In the genomic region with DNA sequence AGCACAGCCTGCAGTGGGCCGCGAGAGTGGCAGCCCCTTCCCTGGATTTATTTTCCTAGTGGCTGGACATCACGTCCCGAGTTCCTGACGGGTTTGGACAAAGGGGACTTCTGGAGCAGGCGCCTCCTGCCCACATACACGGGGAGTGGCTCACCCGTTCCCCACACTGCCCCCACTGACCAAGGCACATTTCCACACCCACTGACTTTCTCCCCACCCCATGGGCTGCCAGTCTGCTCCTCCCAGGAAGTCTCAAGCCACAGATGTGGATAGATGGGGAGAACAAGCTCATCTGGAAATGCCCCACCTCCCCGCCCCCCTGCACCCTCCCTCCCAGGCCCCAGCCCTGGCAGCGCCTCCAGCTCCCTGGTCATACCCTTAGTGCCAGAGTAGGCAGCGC, we compare ENCODE assay signal across 21 cellular contexts. TPM values are rescaled to one million over a fixed set of nuclear protein-coding genes. Genes with fewer than 3 reads are reported as not detected.
DNase-seq lines count a peak whose midpoint lies in the region; FAIRE-seq and TF ChIP-seq lines count a peak whose summit lies in the region.
"Had no signal": no experiment of that assay in that cellular context is flagged by ENCODE, and none has a peak within 500 bp of the region (broad histone marks: within the 10 kb centered on the region; RNA-seq: fewer than 3 reads in every experiment).

No MANE protein-coding gene starts in this region.

- TF ChIP-seq CTCF in breast epithelium (IDR thresholded peaks at IDR 0.05) (peak in 1 of 3 donors; percentile 12), mammary epithelial cell (conservative IDR thresholded peaks at IDR 0.05 in 1 of 2, IDR thresholded peaks at IDR 0.05 in 1 of 2; ENCODE audit: extremely low read depth in 1 of 2, insufficient read depth in 1 of 2, low read depth in 1 of 2, low read length in 2 of 2) (no peak), stomach (IDR thresholded peaks at IDR 0.05) (no peak), tibial artery (IDR thresholded peaks at IDR 0.05) (no peak)

- H4K20me1 ChIP-seq in mammary epithelial cell (ENCODE audit: insufficient read depth, low read length), result no peaks in the 10 kb centered on the region

- H3K27ac ChIP-seq in breast epithelium (peak overlapping the region; percentile 81 to 91), mammary epithelial cell (ENCODE audit: insufficient read depth, low read depth, low read length) (no peak overlapping the region), stomach (peak overlapping the region in 3 of 5 donors; percentile 20 to 54 (median 28)), tibial artery (no peak overlapping the region)
- H3K27ac ChIP-seq: 22Rv1 had no signal

- no peak overlapping the region for H3K4me3 ChIP-seq in breast epithelium
- H3K4me3 ChIP-seq in mammary epithelial cell (replicated peaks in 1 of 3; ENCODE audit: insufficient read depth in 1 of 3, low read depth in 2 of 3, low read length in 3 of 3), result no peak overlapping the region
- no peak overlapping the region for H3K4me3 ChIP-seq in stomach
- no peak overlapping the region for H3K4me3 ChIP-seq in tibial artery

- BruUV-seq in mammary epithelial cell (replicated peaks; lab: Mats Ljungman, UMichigan), result no TSS peak

- in situ Hi-C loops in mammary epithelial cell (cut with MboI; ENCODE audit: low sequenced_read_pairs in 2 of 2), result no loop called here

- DNase-seq in breast epithelium (ENCODE audit: low spot score in 2 of 2) (peak in 1 of 2 donors; percentile 83), mammary epithelial cell (no peak), EL (peak; percentile 18), left kidney (ENCODE audit: low read depth, low spot score) (peak; percentile 22), stomach (no peak), GM19239 (ENCODE audit: insufficient read length, low spot score) (no peak), tibial artery (no peak), C1 segment of cervical spinal cord (lab: John Stamatoyannopoulos, UW) (no peak)
- DNase-seq: CD8-positive, alpha-beta T cell; COR-L47; DMS 273 treated with DMSO at 0.1 percent for 48 hours; DMS53; DND-41; GDM1; H9; KBM-7 had no signal

- peaks cover 0 to 10% of the 10 kb centered on the region in 2 donors for H3K4me1 ChIP-seq in breast epithelium
- H3K4me1 ChIP-seq in mammary epithelial cell (ENCODE audit: insufficient read depth, low read length), result no peaks in the 10 kb centered on the region
- peaks cover 6 to 13% (median 10%) of the 10 kb centered on the region in 4 donors for H3K4me1 ChIP-seq in stomach
- H3K4me1 ChIP-seq in tibial artery, result peaks cover 0 to 10% (median 0%) of the 10 kb centered on the region in 4 donors

- intact Hi-C loops in breast epithelium (cut with DNase I; ENCODE audit: low total_unique reads), result no loop called here
- intact Hi-C loops in mammary epithelial cell (cut with micrococcal nuclease), result no loop called here
- intact Hi-C loops in stomach (cut with DNase I; ENCODE audit: low total_unique reads), result no loop called here
- intact Hi-C loops in tibial artery (cut with DNase I; ENCODE audit: low total_unique reads), result no loop called here

- H3K9me3 ChIP-seq in breast epithelium (no peaks in the 10 kb centered on the region), mammary epithelial cell (replicated peaks; ENCODE audit: insufficient read depth, low read length) (no peaks in the 10 kb centered on the region), stomach (no peaks in the 10 kb centered on the region), tibial artery (no peaks in the 10 kb centered on the region)

- no peak overlapping the region for H2AFZ ChIP-seq in mammary epithelial cell (ENCODE audit: low read depth, low read length)

- no peak for TF ChIP-seq POLR2A in breast epithelium (IDR thresholded peaks at IDR 0.05)
- TF ChIP-seq POLR2A in stomach (IDR thresholded peaks at IDR 0.05), result no peak

- WGBS in mammary epithelial cell (ENCODE audit: low coverage, missing lambda C conversion rate), result 46% methylated on average over 6 of the region's 11 CpGs
- 45 to 96% (median 63%) methylated on average over 3 to 11 of the region's 11 CpGs for WGBS in stomach, 5 donors

- H3K27me3 ChIP-seq in breast epithelium, result no peaks in the 10 kb centered on the region
- H3K27me3 ChIP-seq in mammary epithelial cell (ENCODE audit: insufficient read depth, low read length), result no peaks in the 10 kb centered on the region
- peaks cover 0 to 23% (median 0%) of the 10 kb centered on the region in 3 donors for H3K27me3 ChIP-seq in stomach
- H3K27me3 ChIP-seq in tibial artery, result no peaks in the 10 kb centered on the region

- H3K4me2 ChIP-seq in mammary epithelial cell (ENCODE audit: insufficient read depth, low read depth, low read length), result no peak overlapping the region

- dilution Hi-C loops in mammary epithelial cell (cut with HindIII; ENCODE audit: low sequenced_read_pairs), result no loop called here

- H3K36me3 ChIP-seq in breast epithelium (no peaks in the 10 kb centered on the region), mammary epithelial cell (ENCODE audit: insufficient read depth, low read length) (peaks cover 31% of the 10 kb centered on the region), stomach (peaks cover 0 to 34% (median 10%) of the 10 kb centered on the region in 4 donors), tibial artery (peaks cover 31 to 98% (median 87%) of the 10 kb centered on the region in 3 donors)

- H3K9ac ChIP-seq in mammary epithelial cell (ENCODE audit: insufficient read depth, low read length), result no peak overlapping the region

- no peaks in the 10 kb centered on the region for H3K79me2 ChIP-seq in mammary epithelial cell (ENCODE audit: insufficient read depth, low read length)

- CTCF ChIA-PET in mammary epithelial cell (lab: Charles Lee; ENCODE audit: low non-redundant PET), result no interaction called here

- no peak for TF ChIP-seq EP300 in stomach (IDR thresholded peaks at IDR 0.05)

- no peak for FAIRE-seq in GM19239 (lab: Jason Lieb, UNC)
- FAIRE-seq: GM12892, GM18507, H1, HepG2 had no signal

RNA-seq across cellular contexts. Expression of a gene that starts 34.0 kb away (rescaled TPM):
- 10 to 100 TPM; 17.6 to 33.1 (median 30.2) TPM for total RNA-seq in breast epithelium
- total RNA-seq in mammary epithelial cell, result 10 to 100 TPM; 31.8 to 45.0 TPM
- 49.6 TPM for polyA plus RNA-seq in mammary epithelial cell
- 55.4 TPM for polyA minus RNA-seq in mammary epithelial cell
- total RNA-seq in stomach, result 10 to 100 TPM in 3 of 5 donors, 1 to 10 TPM in 2; 4.0 to 20.4 (median 15.6) TPM
- 10 to 100 TPM; 13.9 to 19.4 (median 17.5) TPM for polyA plus RNA-seq in stomach

Comparison
In these comparisons a context has a peak if more than half of its experiments do, and no peak if none do; other contexts are left out.
1. H3K27ac ChIP-seq: peak in breast epithelium (2 of 2) and stomach (3 of 5); none in mammary epithelial cell (single experiment) and tibial artery (0 of 2).
2. DNase-seq: peak in EL (single experiment) and left kidney (single experiment); none in mammary epithelial cell (single experiment), stomach (single experiment), GM19239 (single experiment), tibial artery (0 of 2) and C1 segment of cervical spinal cord (0 of 14).